27 cellular contexts compared by ENCODE assay signal in the genomic region with DNA sequence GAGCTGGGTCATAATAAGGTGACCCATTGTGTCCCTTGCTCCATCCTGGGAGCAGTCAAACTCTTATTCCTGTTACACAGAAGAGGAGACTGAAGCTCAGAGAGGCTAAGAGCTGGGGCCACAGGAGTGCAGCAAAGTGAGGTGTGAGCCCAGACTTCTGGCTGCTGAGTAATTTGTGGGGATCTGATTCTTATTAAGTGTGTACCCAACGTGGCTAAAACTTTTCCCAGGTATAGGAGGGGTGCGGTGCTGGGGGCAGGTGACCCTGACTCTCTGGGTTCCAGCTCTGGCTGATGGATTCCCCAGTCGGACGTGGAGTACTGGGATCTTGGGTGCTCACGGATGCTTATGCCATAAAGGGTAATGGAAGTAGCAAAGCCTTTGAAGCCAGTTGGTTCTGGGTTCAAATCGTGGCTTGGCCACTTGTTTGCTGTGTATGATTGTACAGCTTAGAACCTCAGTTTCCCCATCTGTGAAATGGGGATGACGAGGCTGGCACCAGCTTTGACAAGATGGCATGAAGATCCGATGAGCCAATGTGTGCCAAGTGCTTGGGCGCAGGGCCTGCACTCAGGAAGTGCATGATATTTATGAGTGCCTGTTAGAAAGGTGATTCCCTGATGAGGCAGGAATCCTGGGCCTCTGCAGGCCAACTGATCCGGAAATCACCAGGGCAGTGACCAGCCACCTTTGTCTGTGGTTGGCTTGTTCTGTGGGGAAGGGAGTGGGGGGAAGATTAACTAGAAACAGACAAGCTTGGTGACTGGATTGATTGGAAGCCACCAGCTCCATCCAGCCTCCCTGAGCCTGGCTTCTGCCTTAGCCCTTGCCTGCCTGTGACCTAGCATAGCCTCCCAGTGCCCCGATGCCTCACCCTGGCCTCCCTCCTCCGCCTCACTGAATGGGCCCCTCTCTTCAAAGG. TPM values are rescaled to one million over a fixed set of nuclear protein-coding genes. Genes with fewer than 3 reads are reported as not detected.
A peak's percentile ranks its signal among the peaks of the same experiment; 100 is the strongest.
DNase-seq lines count a peak whose midpoint lies in the region; ATAC-seq, FAIRE-seq and TF ChIP-seq lines count a peak whose summit lies in the region.
"Had no signal": no experiment of that assay in that cellular context is flagged by ENCODE, and none has a peak within 500 bp of the region (broad histone marks: within the 10 kb centered on the region; RNA-seq: fewer than 3 reads in every experiment).

No MANE protein-coding gene starts in this region.

- peaks cover 13% of the 10 kb centered on the region for H3K4me1 Mint-ChIP-seq in stimulated activated naive CD8-positive, alpha-beta T cell treated with anti-CD3 and anti-CD28 coated beads, Interleukin-15, Interleukin-2, amounts not matched to agents 100 ng/mL and 50 ng/mL, for 24 hours (ENCODE audit: low read depth)
- H3K4me1 Mint-ChIP-seq in neural progenitor cell: peaks cover 34% of the 10 kb centered on the region

- H4K20me1 ChIP-seq in GM12878 (ENCODE audit: control insufficient read depth, insufficient read depth): no peaks in the 10 kb centered on the region; the same call in 1 of the 2 replicates
- peaks cover 97% of the 10 kb centered on the region for H4K20me1 ChIP-seq in neural progenitor cell (ENCODE audit: low read depth)

- H3K4me2 ChIP-seq in GM12878 (ENCODE audit: control insufficient read depth, insufficient read depth) (peak overlapping the region; percentile 77), neural progenitor cell (no peak overlapping the region)

- no peaks in the 10 kb centered on the region for H3K27me3 Mint-ChIP-seq in stimulated activated naive CD8-positive, alpha-beta T cell treated with anti-CD3 and anti-CD28 coated beads, Interleukin-15, Interleukin-2, amounts not matched to agents 100 ng/mL and 50 ng/mL, for 24 hours
- peaks cover 3% of the 10 kb centered on the region for H3K27me3 Mint-ChIP-seq in neural progenitor cell (ENCODE audit: insufficient read depth, low read depth)
- H3K27me3 Mint-ChIP-seq: activated T-cell treated with anti-CD3 and anti-CD28 coated beads, Interleukin-2, amount 50 U/mL, for 24 hours; CD4-positive, alpha-beta T cell; progenitor cell of endocrine pancreas had no signal

- TF ChIP-seq CTCF in GM12878 (IDR thresholded peaks at IDR 0.05 in 2 of 3, conservative IDR thresholded peaks at IDR 0.05 in 1 of 3; ENCODE audit: control insufficient read depth in 2 of 3, extremely low read depth in 1 of 3, insufficient read depth in 1 of 3, low read depth in 3 of 3, low read length in 3 of 3): no peak
- TF ChIP-seq CTCF in neural progenitor cell (IDR thresholded peaks at IDR 0.05): no peak
- no peak for TF ChIP-seq CTCF in stomach (IDR thresholded peaks at IDR 0.05)
- no peak for TF ChIP-seq CTCF in lower leg skin (IDR thresholded peaks at IDR 0.05)

- intact Hi-C loops in GM12878 (cut with micrococcal nuclease; ENCODE audit: unreplicated experiment) (no loop called here), stomach (cut with DNase I; ENCODE audit: low total_unique reads) (no loop called here), lower leg skin (cut with DNase I; ENCODE audit: low total_unique reads) (no loop called here)

- peaks cover 11% of the 10 kb centered on the region for H3K4me1 ChIP-seq in GM12878 (ENCODE audit: control insufficient read depth, insufficient read depth, low read length)
- peaks cover under 1% of the 10 kb centered on the region for H3K4me1 ChIP-seq in neural progenitor cell
- H3K4me1 ChIP-seq in stomach: peaks cover 60 to 92% (median 83%) of the 10 kb centered on the region in 4 donors

- POLR2A ChIA-PET in GM12878 (lab: Charles Lee): interaction anchor here (0.6 to 2.4 kb wide), 3 partner anchors 11 to 22 kb away, joined by 5 to 8 read pairs (median 6); no protein-coding TSS in a partner anchor

- TF ChIP-seq RAD21 in GM12878 (IDR thresholded peaks at IDR 0.05; ENCODE audit: insufficient read depth, low read depth, low read length): no peak

- CTCF ChIA-PET in GM12878 (lab: Yijun Ruan, JAX): interaction anchor here (0.9 to 3.1 kb wide), 4 partner anchors 32 to 86 kb away, joined by 3 to 14 read pairs (median 3); a partner anchor contains a TSS

- 88% methylated on average over 12 of the region's 12 CpGs for WGBS in GM12878 (ENCODE audit: insufficient coverage, insufficient replicate concordance, low lambda C conversion rate, missing lambda C conversion rate)
- WGBS in stomach, 5 donors: 74 to 85% (median 78%) methylated on average over 7 to 12 of the region's 12 CpGs
- 79% methylated on average over 12 of the region's 12 CpGs for WGBS in lower leg skin, 2 donors

- H3K27ac Mint-ChIP-seq in stimulated activated naive CD8-positive, alpha-beta T cell treated with anti-CD3 and anti-CD28 coated beads, Interleukin-15, Interleukin-2, amounts not matched to agents 100 ng/mL and 50 ng/mL, for 24 hours: peak overlapping the region; percentile 12
- peak overlapping the region; percentile 50 for H3K27ac Mint-ChIP-seq in neural progenitor cell
- H3K27ac Mint-ChIP-seq: activated naive CD4-positive, alpha-beta T cell treated with anti-CD3 and anti-CD28 coated beads for 36 hours; activated T-cell treated with anti-CD3 and anti-CD28 coated beads, Interleukin-2, amount 50 U/mL, for 24 hours; CD4-positive, alpha-beta T cell; immature natural killer cell; progenitor cell of endocrine pancreas had no signal

- H3K36me3 Mint-ChIP-seq in stimulated activated naive CD8-positive, alpha-beta T cell treated with anti-CD3 and anti-CD28 coated beads, Interleukin-15, Interleukin-2, amounts not matched to agents 100 ng/mL and 50 ng/mL, for 24 hours (ENCODE audit: low read depth): no peaks in the 10 kb centered on the region
- H3K36me3 Mint-ChIP-seq in neural progenitor cell: peaks cover 15% of the 10 kb centered on the region
- H3K36me3 Mint-ChIP-seq: immature natural killer cell had no signal

- DNase-seq in stimulated activated naive CD8-positive, alpha-beta T cell treated with anti-CD3 and anti-CD28 coated beads, Interleukin-15, Interleukin-2, amounts not matched to agents 100 U/mL and 50 U/mL, for 24 hours: no peak
- no peak for DNase-seq in GM12878 (ENCODE audit: low read depth, low spot score)
- DNase-seq in neural progenitor cell (ENCODE audit: low spot score): no peak
- DNase-seq in iPS-NIHi11 (ENCODE audit: low spot score): no peak
- DNase-seq in stomach: no peak
- DNase-seq in lower leg skin (ENCODE audit: low spot score in 2 of 2): no peak
- no peak for DNase-seq in hypothalamus (lab: John Stamatoyannopoulos, UW)
- DNase-seq: activated CD8-positive, alpha-beta memory T cell treated with anti-CD3 and anti-CD28 coated beads for 24 hours; activated naive CD4-positive, alpha-beta T cell treated with anti-CD3 and anti-CD28 coated beads for 36 hours; amniotic stem cell; CD4-positive, alpha-beta T cell; central memory CD4-positive, alpha-beta T cell; foreskin fibroblast; GDM1; H9; heart right ventricle; immature natural killer cell; left ventricle myocardium inferior; NCI-H1436 treated with DMSO at 0.1 percent for 48 hours; NCI-H69; SHP77 treated with DMSO at 0.1 percent for 48 hours; stimulated activated CD4-positive, alpha-beta T cell treated with anti-CD3 and anti-CD28 coated beads, Interleukin-1b, Interleukin-23, amount 100 ng/mL, for 48 hours; stimulated activated naive CD4-positive, alpha-beta T cell; thyroid gland had no signal

- H3K27me3 ChIP-seq in GM12878 (replicated peaks in 1 of 2; ENCODE audit: control insufficient read depth in 2 of 2, insufficient read depth in 2 of 2, low read length in 1 of 2): no peaks in the 10 kb centered on the region
- no peaks in the 10 kb centered on the region for H3K27me3 ChIP-seq in neural progenitor cell
- H3K27me3 ChIP-seq in stomach: no peaks in the 10 kb centered on the region
- H3K27me3 ChIP-seq: thyroid gland had no signal

- no peak for TF ChIP-seq POLR2A in GM12878 (IDR thresholded peaks at IDR 0.05; ENCODE audit: low read depth, low read length)
- no peak for TF ChIP-seq POLR2A in stomach (IDR thresholded peaks at IDR 0.05)
- TF ChIP-seq POLR2A in lower leg skin (IDR thresholded peaks at IDR 0.05): no peak

- peaks cover 6% of the 10 kb centered on the region for H3F3A ChIP-seq in neural progenitor cell (ENCODE audit: low read depth)

- FAIRE-seq in GM12878 (lab: Jason Lieb, UNC): no peak

- peak overlapping the region; percentile 14; the same call in 1 of the 2 replicates for H3K4me3 ChIP-seq in GM12878
- H3K4me3 ChIP-seq in neural progenitor cell: no peak overlapping the region
- no peak overlapping the region for H3K4me3 ChIP-seq in stomach
- no peak overlapping the region for H3K4me3 ChIP-seq in lower leg skin (ENCODE audit: low read depth, poor library complexity, severe bottlenecking)
- H3K4me3 ChIP-seq: heart right ventricle, left ventricle myocardium inferior, thyroid gland had no signal

- H3K9me3 Mint-ChIP-seq in stimulated activated naive CD8-positive, alpha-beta T cell treated with anti-CD3 and anti-CD28 coated beads, Interleukin-15, Interleukin-2, amounts not matched to agents 100 ng/mL and 50 ng/mL, for 24 hours: no peaks in the 10 kb centered on the region
- H3K9me3 Mint-ChIP-seq in neural progenitor cell: no peaks in the 10 kb centered on the region
- H3K9me3 Mint-ChIP-seq: activated naive CD4-positive, alpha-beta T cell treated with anti-CD3 and anti-CD28 coated beads for 36 hours; activated T-cell treated with anti-CD3 and anti-CD28 coated beads, Interleukin-2, amount 50 U/mL, for 24 hours; CD4-positive, alpha-beta T cell; H9; immature natural killer cell had no signal

- RAD21 ChIA-PET in GM12878 (lab: Charles Lee; ENCODE audit: unreplicated experiment): interaction anchor here (0.6 to 2.6 kb wide), 6 partner anchors 16 to 128 kb away, joined by 3 to 13 read pairs (median 4); no protein-coding TSS in a partner anchor

- SMC1A ChIA-PET in GM12878 (lab: Charles Lee; ENCODE audit: uncharacterized antibody, unreplicated experiment): interaction anchor here (0.7 to 3.0 kb wide), 8 partner anchors 18 to 85 kb away, joined by 3 to 16 read pairs (median 4); a partner anchor contains a TSS

- TF ChIP-seq EP300 in GM12878 (IDR thresholded peaks at IDR 0.05; ENCODE audit: borderline replicate concordance in 1 of 2, control insufficient read depth in 1 of 2, low read depth in 2 of 2, low read length in 2 of 2) (no peak), stomach (IDR thresholded peaks at IDR 0.05) (no peak)

- no peak for ATAC-seq in stimulated activated naive CD8-positive, alpha-beta T cell treated with anti-CD3 and anti-CD28 coated beads, Interleukin-15, Interleukin-2, amounts not matched to agents 100 U/mL and 50 U/mL, for 24 hours
- no peak for ATAC-seq in GM12878
- ATAC-seq: heart right ventricle had no signal

- H3K9me3 ChIP-seq in GM12878 (replicated peaks; ENCODE audit: control insufficient read depth, insufficient read depth, low read length) (no peaks in the 10 kb centered on the region; the same call in 2 of the 3 replicates), neural progenitor cell (ENCODE audit: low read depth) (no peaks in the 10 kb centered on the region), stomach (no peaks in the 10 kb centered on the region)
- H3K9me3 ChIP-seq: heart right ventricle, left ventricle myocardium inferior, thyroid gland had no signal

- BruUV-seq in GM12878 (replicated peaks; lab: Mats Ljungman, UMichigan): no TSS peak

- H3K36me3 ChIP-seq in GM12878 (ENCODE audit: control insufficient read depth in 2 of 2, insufficient read depth in 2 of 2, low read length in 1 of 2) (peaks cover 17 to 20% of the 10 kb centered on the region in 2 experiments; a peak in 3 of 4 replicates), neural progenitor cell (no peaks in the 10 kb centered on the region), stomach (peaks cover 0 to 40% (median 37%) of the 10 kb centered on the region in 4 donors)
- H3K36me3 ChIP-seq: heart right ventricle, left ventricle myocardium inferior, thyroid gland had no signal

- no peak overlapping the region for H3K9ac ChIP-seq in GM12878 (ENCODE audit: control insufficient read depth, insufficient read depth, low read length)
- no peak overlapping the region for H3K9ac ChIP-seq in neural progenitor cell

- H2AFZ ChIP-seq in GM12878 (ENCODE audit: control insufficient read depth, low read depth, low read length): no peak overlapping the region
- no peak overlapping the region for H2AFZ ChIP-seq in neural progenitor cell (replicated peaks)

- in situ Hi-C loops in GM12878 (cut with MboI): no loop called here

- H3K4me3 Mint-ChIP-seq in stimulated activated naive CD8-positive, alpha-beta T cell treated with anti-CD3 and anti-CD28 coated beads, Interleukin-15, Interleukin-2, amounts not matched to agents 100 ng/mL and 50 ng/mL, for 24 hours: no peak overlapping the region
- H3K4me3 Mint-ChIP-seq in neural progenitor cell: no peak overlapping the region
- H3K4me3 Mint-ChIP-seq: activated naive CD4-positive, alpha-beta T cell treated with anti-CD3 and anti-CD28 coated beads for 36 hours; activated T-cell treated with anti-CD3 and anti-CD28 coated beads, Interleukin-2, amount 50 U/mL, for 24 hours; CD4-positive, alpha-beta T cell; H9; immature natural killer cell had no signal

- H3K79me2 ChIP-seq in GM12878 (ENCODE audit: control insufficient read depth, insufficient read depth, low read length): peaks cover 99% of the 10 kb centered on the region
- H3K79me2 ChIP-seq in neural progenitor cell (ENCODE audit: low read depth): peaks cover 98% of the 10 kb centered on the region

- H3K27ac ChIP-seq in GM12878 (ENCODE audit: control insufficient read depth, insufficient read depth) (0 out of 2 replicates have a peak overlapping the region, but pooled peaks have one; percentile 0), neural progenitor cell (no peak overlapping the region), stomach (no peak overlapping the region)
- H3K27ac ChIP-seq: heart right ventricle, left ventricle myocardium inferior, thyroid gland had no signal

RNA-seq across cellular contexts. Expression of a gene that starts 6.0 kb away (rescaled TPM):
- total RNA-seq in GM12878 (2013; cell fraction: nucleolus; rRNA removed): 118 and 148 TPM in 2 replicates
- 22.1 and 27.4 TPM in 2 replicates for total RNA-seq in GM12878 (2014; rRNA removed)
- 19.3 and 20.0 TPM in 2 replicates for total RNA-seq in GM12878 (2014; rRNA removed; fragmentation: Illumina TruSeq; extraction: Trizol)
- total RNA-seq in GM12878 (2021): 63.5 and 71.3 TPM in 2 replicates
- polyA plus RNA-seq in GM12878 (2011; ENCODE audit: low read depth): 15.0 TPM
- polyA plus RNA-seq in GM12878 (2011; rRNA removed): 18.4 and 32.0 TPM in 2 replicates
- polyA plus RNA-seq in GM12878 (2011; cell fraction: cytosol; rRNA removed): 41.3 and 47.7 TPM in 2 replicates
- 185 and 196 TPM in 2 replicates for polyA plus RNA-seq in GM12878 (2011; cell fraction: nucleus; rRNA removed)
- polyA plus RNA-seq in GM12878 (2012): 25.3 and 26.0 TPM in 2 replicates
- polyA plus RNA-seq in GM12878 (2014; fragmentation: Illumina TruSeq; extraction: Trizol): 20.3 and 33.1 TPM in 2 replicates
- polyA plus RNA-seq in GM12878 (2014; fragmentation: Nextera tagmentation; extraction: Ambion mirVana): under 1 TPM; 0.60 to 0.85 TPM
- 47.1 and 61.4 TPM in 2 replicates for polyA plus RNA-seq in GM12878 (2014; rRNA removed)
- 10 to 100 TPM; 26.9 TPM for polyA plus RNA-seq in GM12878 (2016; fragmentation: Nextera tagmentation; extraction: Ambion mirVana)
- polyA minus RNA-seq in GM12878 (2011; rRNA and poly(A)+ RNA removed): 41.8 and 64.6 TPM in 2 replicates
- polyA minus RNA-seq in GM12878 (2011; cell fraction: cytosol; rRNA and poly(A)+ RNA removed): 22.9 and 30.8 TPM in 2 replicates
- 42.9 and 73.0 TPM in 2 replicates for polyA minus RNA-seq in GM12878 (2011; cell fraction: nucleus; rRNA and poly(A)+ RNA removed)
- total RNA-seq in neural progenitor cell (ENCODE audit: low replicate concordance): 15.4 and 47.4 TPM in 2 replicates
- total RNA-seq in stomach: 100 to 1,000 TPM in 1 of 5 donors, 10 to 100 TPM in 4; 31.6 to 471 (median 69.8) TPM
- 10 to 100 TPM; 40.7 to 47.4 (median 47.2) TPM for polyA plus RNA-seq in stomach
- 10 to 100 TPM; 21.8 to 30.9 (median 25.1) TPM for total RNA-seq in lower leg skin
